Comparison of ENCODE assay signal across 7 cellular contexts in genomic region chr20:22550514-22550913, GRCh38. TPM values are rescaled to one million over a fixed set of nuclear protein-coding genes. Genes with fewer than 3 reads are reported as not detected.
"Had no signal": no experiment of that assay in that cellular context is flagged by ENCODE, and none has a peak within 500 bp of the region (broad histone marks: within the 10 kb centered on the region; RNA-seq: fewer than 3 reads in every experiment).

No MANE protein-coding gene starts in this region.

RNA-seq across cellular contexts. Expression of gene FOXA2, which starts 33.9 kb away (rescaled TPM):
- total RNA-seq: OCI-LY7, PC-9, Right ventricle myocardium inferior, Right ventricle myocardium superior, RPMI7951, SK-MEL-5 had no signal
- polyA plus RNA-seq: SK-N-SH had no signal
